Comparison of ENCODE assay signal across 2 cellular contexts in the genomic region with DNA sequence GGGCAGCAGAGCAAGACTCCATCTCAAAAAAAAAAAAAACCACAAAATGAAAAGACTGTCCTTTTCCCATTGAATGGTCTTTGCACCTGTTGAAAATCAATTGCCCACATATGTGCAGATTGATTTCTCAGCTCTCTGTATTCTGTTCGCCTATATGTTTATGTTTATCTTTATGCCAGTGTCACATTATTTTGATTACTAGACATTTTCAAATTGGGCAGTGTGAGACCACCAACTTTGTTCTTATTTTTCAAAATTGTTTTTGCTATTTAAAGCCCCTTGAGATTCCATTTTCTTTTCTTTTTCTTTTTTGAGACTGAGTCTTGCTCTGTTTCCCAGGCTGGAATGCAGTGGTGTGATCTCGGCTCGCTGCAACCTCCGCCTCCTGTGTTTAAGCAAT.
A peak's percentile ranks its signal among the peaks of the same experiment; 100 is the strongest.
TF ChIP-seq lines count a peak whose summit lies in the region.

No MANE protein-coding gene starts in this region.

TF ChIP-seq in HepG2, 621 proteins besides CTCF, POLR2A, EP300 and RAD21 (continued from another document):
- peak; percentile 47; the same call in 1 of the 2 replicates for TF ChIP-seq MAFF (IDR thresholded peaks at IDR 0.05; ENCODE audit: low read depth, low read length)
TF ChIP-seq in HepG2: peak in this region for 2.

TF ChIP-seq in WTC11, 78 proteins besides CTCF, POLR2A, EP300 and RAD21 (continued from another document):
- TF ChIP-seq, protein P1, sequence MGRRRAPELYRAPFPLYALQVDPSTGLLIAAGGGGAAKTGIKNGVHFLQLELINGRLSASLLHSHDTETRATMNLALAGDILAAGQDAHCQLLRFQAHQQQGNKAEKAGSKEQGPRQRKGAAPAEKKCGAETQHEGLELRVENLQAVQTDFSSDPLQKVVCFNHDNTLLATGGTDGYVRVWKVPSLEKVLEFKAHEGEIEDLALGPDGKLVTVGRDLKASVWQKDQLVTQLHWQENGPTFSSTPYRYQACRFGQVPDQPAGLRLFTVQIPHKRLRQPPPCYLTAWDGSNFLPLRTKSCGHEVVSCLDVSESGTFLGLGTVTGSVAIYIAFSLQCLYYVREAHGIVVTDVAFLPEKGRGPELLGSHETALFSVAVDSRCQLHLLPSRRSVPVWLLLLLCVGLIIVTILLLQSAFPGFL (CRISPR knock-in tag; IDR thresholded peaks at IDR 0.05; ENCODE audit: borderline replicate concordance) = no peak
- TF ChIP-seq, protein P2, sequence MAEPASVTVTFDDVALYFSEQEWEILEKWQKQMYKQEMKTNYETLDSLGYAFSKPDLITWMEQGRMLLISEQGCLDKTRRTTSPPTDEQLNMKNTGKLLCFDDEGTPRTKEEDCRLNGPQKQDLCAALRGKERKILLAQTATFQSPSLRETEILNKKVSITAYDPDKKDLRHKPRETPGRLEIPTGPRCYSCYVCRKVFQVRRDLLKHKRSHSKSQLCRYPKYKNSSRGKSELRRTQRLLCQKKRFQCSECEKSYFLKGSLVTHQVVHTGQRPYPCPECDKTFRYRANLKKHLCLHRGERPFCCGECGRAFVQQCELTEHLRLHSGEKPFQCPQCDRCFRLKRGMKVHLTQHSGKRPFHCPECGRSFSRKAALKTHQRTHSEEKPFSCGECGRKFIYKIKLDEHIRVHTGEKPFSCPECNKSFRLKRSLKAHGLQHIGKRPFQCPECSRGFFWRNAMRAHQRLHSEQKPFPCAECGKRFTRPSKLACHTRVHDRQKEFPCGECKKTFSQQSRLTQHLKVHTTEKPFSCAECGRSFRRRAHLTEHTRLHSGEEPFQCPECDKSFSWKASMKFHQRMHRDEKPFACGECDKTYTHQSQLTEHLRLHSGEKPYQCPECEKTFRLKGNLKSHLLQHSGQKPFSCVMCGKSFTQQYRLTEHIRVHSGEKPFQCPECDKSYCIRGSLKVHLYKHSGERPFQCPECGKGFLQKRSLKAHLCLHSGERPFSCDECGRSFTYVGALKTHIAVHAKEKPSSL (CRISPR knock-in tag; conservative IDR thresholded peaks at IDR 0.05) = no peak
- TF ChIP-seq NFE2L1 (CRISPR knock-in tag; IDR thresholded peaks at IDR 0.05) (no peak), CREM (CRISPR knock-in tag; IDR thresholded peaks at IDR 0.05) (no peak), TCF7 (CRISPR knock-in tag; IDR thresholded peaks at IDR 0.05; ENCODE audit: low read depth) (no peak), FOXP1 (CRISPR knock-in tag; IDR thresholded peaks at IDR 0.05; ENCODE audit: borderline replicate concordance) (no peak), ZNF317 (CRISPR knock-in tag; IDR thresholded peaks at IDR 0.05; ENCODE audit: borderline replicate concordance, low read depth) (no peak), TEAD1 (CRISPR knock-in tag; IDR thresholded peaks at IDR 0.05) (no peak), GABPB1 (CRISPR knock-in tag; IDR thresholded peaks at IDR 0.05) (no peak), ZNF671 (CRISPR knock-in tag; IDR thresholded peaks at IDR 0.05) (no peak), SOX15 (CRISPR knock-in tag; IDR thresholded peaks at IDR 0.05) (no peak)
- TF ChIP-seq, protein P3, sequence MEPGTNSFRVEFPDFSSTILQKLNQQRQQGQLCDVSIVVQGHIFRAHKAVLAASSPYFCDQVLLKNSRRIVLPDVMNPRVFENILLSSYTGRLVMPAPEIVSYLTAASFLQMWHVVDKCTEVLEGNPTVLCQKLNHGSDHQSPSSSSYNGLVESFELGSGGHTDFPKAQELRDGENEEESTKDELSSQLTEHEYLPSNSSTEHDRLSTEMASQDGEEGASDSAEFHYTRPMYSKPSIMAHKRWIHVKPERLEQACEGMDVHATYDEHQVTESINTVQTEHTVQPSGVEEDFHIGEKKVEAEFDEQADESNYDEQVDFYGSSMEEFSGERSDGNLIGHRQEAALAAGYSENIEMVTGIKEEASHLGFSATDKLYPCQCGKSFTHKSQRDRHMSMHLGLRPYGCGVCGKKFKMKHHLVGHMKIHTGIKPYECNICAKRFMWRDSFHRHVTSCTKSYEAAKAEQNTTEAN (CRISPR knock-in tag; IDR thresholded peaks at IDR 0.05) = no peak
- TF ChIP-seq, protein P4, sequence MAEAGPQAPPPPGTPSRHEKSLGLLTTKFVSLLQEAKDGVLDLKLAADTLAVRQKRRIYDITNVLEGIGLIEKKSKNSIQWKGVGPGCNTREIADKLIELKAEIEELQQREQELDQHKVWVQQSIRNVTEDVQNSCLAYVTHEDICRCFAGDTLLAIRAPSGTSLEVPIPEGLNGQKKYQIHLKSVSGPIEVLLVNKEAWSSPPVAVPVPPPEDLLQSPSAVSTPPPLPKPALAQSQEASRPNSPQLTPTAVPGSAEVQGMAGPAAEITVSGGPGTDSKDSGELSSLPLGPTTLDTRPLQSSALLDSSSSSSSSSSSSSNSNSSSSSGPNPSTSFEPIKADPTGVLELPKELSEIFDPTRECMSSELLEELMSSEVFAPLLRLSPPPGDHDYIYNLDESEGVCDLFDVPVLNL (CRISPR knock-in tag; IDR thresholded peaks at IDR 0.05; ENCODE audit: borderline replicate concordance, low read depth) = no peak
- TF ChIP-seq, protein P5, sequence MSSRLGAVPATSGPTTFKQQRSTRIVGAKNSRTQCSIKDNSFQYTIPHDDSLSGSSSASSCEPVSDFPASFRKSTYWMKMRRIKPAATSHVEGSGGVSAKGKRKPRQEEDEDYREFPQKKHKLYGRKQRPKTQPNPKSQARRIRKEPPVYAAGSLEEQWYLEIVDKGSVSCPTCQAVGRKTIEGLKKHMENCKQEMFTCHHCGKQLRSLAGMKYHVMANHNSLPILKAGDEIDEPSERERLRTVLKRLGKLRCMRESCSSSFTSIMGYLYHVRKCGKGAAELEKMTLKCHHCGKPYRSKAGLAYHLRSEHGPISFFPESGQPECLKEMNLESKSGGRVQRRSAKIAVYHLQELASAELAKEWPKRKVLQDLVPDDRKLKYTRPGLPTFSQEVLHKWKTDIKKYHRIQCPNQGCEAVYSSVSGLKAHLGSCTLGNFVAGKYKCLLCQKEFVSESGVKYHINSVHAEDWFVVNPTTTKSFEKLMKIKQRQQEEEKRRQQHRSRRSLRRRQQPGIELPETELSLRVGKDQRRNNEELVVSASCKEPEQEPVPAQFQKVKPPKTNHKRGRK (CRISPR knock-in tag; IDR thresholded peaks at IDR 0.05; ENCODE audit: borderline replicate concordance) = no peak
